ENCODE assay signal across 8 cellular contexts in genomic region chr19:55256562-55257460, GRCh38. TPM values are rescaled to one million over a fixed set of nuclear protein-coding genes. Genes with fewer than 3 reads are reported as not detected.
DNase-seq lines count a peak whose midpoint lies in the region; ATAC-seq, FAIRE-seq and TF ChIP-seq lines count a peak whose summit lies in the region.

No MANE protein-coding gene starts in this region.

- intact Hi-C loops in Panc1 (cut with micrococcal nuclease; ENCODE audit: unreplicated experiment): no loop called here
- intact Hi-C loops in pancreas (cut with DNase I): no loop called here

- no peaks in the 10 kb centered on the region for H3K9me3 Mint-ChIP-seq in endothelial cell (ENCODE audit: unreplicated experiment)

- H3K79me2 ChIP-seq in DND-41 (ENCODE audit: insufficient read depth, low read length): peaks cover 78% of the 10 kb centered on the region

- peaks cover 47% of the 10 kb centered on the region for H3K4me1 Mint-ChIP-seq in endothelial cell (ENCODE audit: unreplicated experiment)

- peak overlapping the region; percentile 94 for H3K9ac ChIP-seq in DND-41 (ENCODE audit: low read depth, low read length)

- TSS peak; percentile 69 for BruUV-seq in Panc1 (replicated peaks; lab: Mats Ljungman, UMichigan)

- WGBS in pancreas, 2 donors: 25 to 34% methylated on average over 22 of the region's 22 CpGs

- no peak for FAIRE-seq in pancreas (lab: Jason Lieb, UNC)

- H3K27me3 Mint-ChIP-seq in endothelial cell (ENCODE audit: unreplicated experiment): peaks cover 14% of the 10 kb centered on the region

- H3K4me3 ChIP-seq in DND-41 (ENCODE audit: low read depth in 1 of 2, low read length in 2 of 2) (peak overlapping the region; percentile 64 to 85; a peak in 3 of 4 replicates), Panc1 (ENCODE audit: low read depth in 2 of 2, low read length in 2 of 2) (peak overlapping the region; percentile 81 to 96), pancreas (peak overlapping the region in 3 of 4 donors; percentile 55 to 99 (median 90))

- in situ Hi-C loops in Panc1 (cut with HindIII; ENCODE audit: low pct_unique_long_range_greater_than_20kb, low sequenced_read_pairs): no loop called here

- H3K36me3 ChIP-seq in DND-41 (ENCODE audit: insufficient read depth, low read length) (peaks cover 43% of the 10 kb centered on the region), Panc1 (ENCODE audit: control insufficient read depth, insufficient read depth, low read length) (peaks cover 5% of the 10 kb centered on the region; the same call in 1 of the 2 replicates), pancreas (no peaks in the 10 kb centered on the region)

- H3K4me2 ChIP-seq in DND-41 (ENCODE audit: insufficient read depth, low read length): peak overlapping the region; percentile 91

- POLR2A ChIA-PET in Panc1 (lab: Charles Lee): interaction anchor here (0.6 kb wide), 1 partner anchor 100 kb away, joined by 3 read pairs; no protein-coding TSS in a partner anchor

- H3K27me3 ChIP-seq in DND-41 (ENCODE audit: insufficient read depth, low read length, poor library complexity): no peaks in the 10 kb centered on the region
- H3K27me3 ChIP-seq in Panc1 (ENCODE audit: control insufficient read depth, insufficient read depth, low read length): no peaks in the 10 kb centered on the region
- no peaks in the 10 kb centered on the region for H3K27me3 ChIP-seq in pancreas

- H3K4me1 ChIP-seq in DND-41 (ENCODE audit: insufficient read depth, low read length) (peaks cover 68% of the 10 kb centered on the region), Panc1 (ENCODE audit: control insufficient read depth, insufficient read depth, low read length) (peaks cover 48% of the 10 kb centered on the region), pancreas (peaks cover 7 to 28% (median 8%) of the 10 kb centered on the region in 3 donors)

- peak overlapping the region; percentile 99 for H3K4me3 Mint-ChIP-seq in endothelial cell (ENCODE audit: unreplicated experiment)

- CTCF ChIA-PET in Panc1 (lab: Charles Lee): interaction anchor here (1.9 kb wide), 1 partner anchor 127 kb away, joined by 5 read pairs; the partner anchor contains the start of gene TMEM238

- peaks cover 12% of the 10 kb centered on the region for H3K36me3 Mint-ChIP-seq in endothelial cell (ENCODE audit: low read depth, unreplicated experiment)

- H3K27ac Mint-ChIP-seq in endothelial cell (ENCODE audit: unreplicated experiment): peak overlapping the region; percentile 83

- H3K27ac ChIP-seq in DND-41 (ENCODE audit: low read length) (peak overlapping the region; percentile 99), Panc1 (ENCODE audit: low read length) (peak overlapping the region; percentile 91), pancreas (no peak overlapping the region)

- no peak for DNase-seq in DND-41
- no peak for DNase-seq in Panc1 (ENCODE audit: low read depth, low spot score)
- no peak for DNase-seq in endothelial cell (ENCODE audit: low spot score)
- DNase-seq in pancreas: no peak
- no peak for DNase-seq in NCI-H1092 (lab: John Stamatoyannopoulos, UW)

- TF ChIP-seq CTCF in DND-41 (IDR thresholded peaks at IDR 0.05; ENCODE audit: borderline replicate concordance, extremely low read depth, low read length, poor library complexity, severe bottlenecking) (no peak), Panc1 (IDR thresholded peaks at IDR 0.05) (no peak), endothelial cell (IDR thresholded peaks at IDR 0.05; ENCODE audit: unreplicated experiment) (no peak), pancreas (IDR thresholded peaks at IDR 0.05) (no peak)

- ATAC-seq in DND-41 (ENCODE audit: insufficient read depth, low read depth) (no peak), Panc1 (no peak), pancreas (no peak), GM19395 (IDR thresholded peaks at IDR 0.05; ENCODE audit: unreplicated experiment) (no peak), GM18502 (IDR thresholded peaks at IDR 0.05; ENCODE audit: poor library complexity, unreplicated experiment) (no peak), HG02973 (IDR thresholded peaks at IDR 0.05; ENCODE audit: unreplicated experiment) (no peak)

- H2AFZ ChIP-seq in DND-41 (ENCODE audit: low read depth, low read length): no peak overlapping the region

- no peaks in the 10 kb centered on the region for H3K9me3 ChIP-seq in DND-41 (ENCODE audit: insufficient read depth, low read length, severe bottlenecking)
- no peaks in the 10 kb centered on the region for H3K9me3 ChIP-seq in Panc1 (ENCODE audit: control insufficient read depth, insufficient read depth, low read depth, low read length)
- no peaks in the 10 kb centered on the region for H3K9me3 ChIP-seq in pancreas

- peaks cover 60% of the 10 kb centered on the region for H4K20me1 ChIP-seq in DND-41 (ENCODE audit: insufficient read depth, low read length)

RNA-seq across cellular contexts. Expression of gene PPP6R1, which starts 2.0 kb away (rescaled TPM):
- total RNA-seq in Panc1 (2021; ENCODE audit: unreplicated experiment) (172 TPM), endothelial cell (ENCODE audit: unreplicated experiment) (65.6 TPM), pancreas (10 to 100 TPM; 15.3 to 31.4 (median 18.9) TPM)
- polyA plus RNA-seq in Panc1 (2012; ENCODE audit: insufficient read length): 174 TPM
- 10 to 100 TPM; 27.0 to 33.1 TPM for polyA plus RNA-seq in pancreas

RNA-seq across cellular contexts. Expression of gene HSPBP1, which starts 23.1 kb away (rescaled TPM):
- 84.2 TPM for total RNA-seq in Panc1 (2021; ENCODE audit: unreplicated experiment)
- polyA plus RNA-seq in Panc1 (2012; ENCODE audit: insufficient read length): 155 TPM
- 24.6 TPM for total RNA-seq in endothelial cell (ENCODE audit: unreplicated experiment)
- total RNA-seq in pancreas: 10 to 100 TPM in 4 of 6 donors, 1 to 10 TPM in 2; 7.0 to 16.6 (median 12.3) TPM
- polyA plus RNA-seq in pancreas: 10 to 100 TPM; 26.4 to 29.5 TPM

RNA-seq across cellular contexts. Expression of gene BRSK1, which starts 27.0 kb away (rescaled TPM):
- total RNA-seq in Panc1 (2021; ENCODE audit: unreplicated experiment): 7.9 TPM
- 17.0 TPM for polyA plus RNA-seq in Panc1 (2012; ENCODE audit: insufficient read length)
- total RNA-seq in endothelial cell (ENCODE audit: unreplicated experiment): 14.1 TPM
- 1 to 10 TPM in 3 of 6 donors, under 1 TPM in 3; 0.46 to 2.5 (median 1.1) TPM for total RNA-seq in pancreas
- polyA plus RNA-seq in pancreas: 1 to 10 TPM; 4.8 to 9.2 TPM

RNA-seq across cellular contexts. Expression of gene TMEM86B, which starts 28.2 kb away (rescaled TPM):
- total RNA-seq in Panc1 (2021; ENCODE audit: unreplicated experiment) (14.2 TPM), endothelial cell (ENCODE audit: unreplicated experiment) (4.1 TPM), pancreas (1 to 10 TPM; 1.0 to 1.8 (median 1.5) TPM)
- polyA plus RNA-seq in Panc1 (2012; ENCODE audit: insufficient read length): 12.2 TPM
- polyA plus RNA-seq in pancreas: 10 to 100 TPM; 14.4 to 27.3 TPM

RNA-seq across cellular contexts. Expression of gene PTPRH, which starts 47.5 kb away (rescaled TPM):
- total RNA-seq in Panc1 (2021; ENCODE audit: unreplicated experiment) (42.8 TPM), endothelial cell (ENCODE audit: unreplicated experiment) (not detected), pancreas (10 to 100 TPM in 2 of 6 donors, 1 to 10 TPM in 4; 5.1 to 15.3 (median 8.8) TPM)
- 45.2 TPM for polyA plus RNA-seq in Panc1 (2012; ENCODE audit: insufficient read length)
- 1 to 10 TPM; 5.8 to 8.0 TPM for polyA plus RNA-seq in pancreas

Comparison
In these comparisons a context has a peak if more than half of its experiments do, and no peak if none do; other contexts are left out.
1. H3K27ac ChIP-seq: peak in DND-41 (single experiment) and Panc1 (single experiment); none in pancreas (0 of 4).
2. Peak in every context shown above with its lines, with median percentiles within 50 percentile points of each other: H3K4me3 ChIP-seq.